17 cellular contexts compared by ENCODE assay signal in genomic region chr19:44603201-44603945, GRCh38. TPM values are rescaled to one million over a fixed set of nuclear protein-coding genes. Genes with fewer than 3 reads are reported as not detected.
DNase-seq lines count a peak whose midpoint lies in the region; ATAC-seq, FAIRE-seq and TF ChIP-seq lines count a peak whose summit lies in the region.
"Had no signal": no experiment of that assay in that cellular context is flagged by ENCODE, and none has a peak within 500 bp of the region (broad histone marks: within the 10 kb centered on the region; RNA-seq: fewer than 3 reads in every experiment).

No MANE protein-coding gene starts in this region.

- DNase-seq in HepG2 (ENCODE audit: low spot score): no peak
- DNase-seq in astrocyte of the spinal cord (ENCODE audit: low read depth, low spot score): peak; percentile 73
- no peak for DNase-seq in hepatocyte (ENCODE audit: low spot score)
- DNase-seq in foreskin melanocyte: no peak
- no peak for DNase-seq in activated gamma-delta T cell (lab: John Stamatoyannopoulos, UW)
- DNase-seq in T-helper 1 cell: no peak
- DNase-seq: activated CD4-positive, alpha-beta T cell treated with anti-CD3 and anti-CD28 coated beads, Interleukin-2, amount 50 U/mL, for 1 hour; activated naive CD4-positive, alpha-beta T cell; AML-193; endodermal cell; left colon; MM.1S; NCI-H510A had no signal

- no TSS peak for BruUV-seq in HepG2 (replicated peaks; lab: Mats Ljungman, UMichigan)

- H2AFZ ChIP-seq in HepG2 (ENCODE audit: low read length) (no peak overlapping the region), hepatocyte (no peak overlapping the region)
- H2AFZ ChIP-seq: parathyroid adenoma had no signal

- no peaks in the 10 kb centered on the region for H3K36me3 ChIP-seq in liver (ENCODE audit: control insufficient read depth in 4 of 4, insufficient read depth in 3 of 4, low read depth in 1 of 4, low read length in 3 of 4)
- no peaks in the 10 kb centered on the region for H3K36me3 ChIP-seq in HepG2 (replicated peaks in 1 of 2; ENCODE audit: control insufficient read depth in 1 of 2, insufficient read depth in 2 of 2, low read length in 2 of 2)
- H3K36me3 ChIP-seq in hepatocyte (replicated peaks; ENCODE audit: insufficient read depth, low read depth): no peaks in the 10 kb centered on the region

- 86% methylated on average over 8 of the region's 8 CpGs for WGBS in liver
- WGBS in HepG2 (ENCODE audit: low lambda C conversion rate): 80% methylated on average over 8 of the region's 8 CpGs
- WGBS in hepatocyte (ENCODE audit: low lambda C conversion rate, missing lambda C conversion rate): 78% methylated on average over 8 of the region's 8 CpGs

- H3K4me1 ChIP-seq in liver (ENCODE audit: control insufficient read depth in 4 of 4, insufficient read depth in 4 of 4, low read length in 3 of 4) (no peaks in the 10 kb centered on the region), HepG2 (ENCODE audit: insufficient read depth, low read length) (peaks cover 45% of the 10 kb centered on the region), hepatocyte (ENCODE audit: insufficient read depth) (peaks cover 8% of the 10 kb centered on the region)
- H3K4me1 ChIP-seq: parathyroid adenoma had no signal

- TF ChIP-seq RAD21 in liver (IDR thresholded peaks at IDR 0.05) (no peak), HepG2 (CRISPR knock-in tag; IDR thresholded peaks at IDR 0.05) (no peak)

- H3K27me3 ChIP-seq in liver (ENCODE audit: control insufficient read depth in 4 of 4, insufficient read depth in 4 of 4, low read length in 3 of 4) (no peaks in the 10 kb centered on the region), HepG2 (ENCODE audit: control insufficient read depth in 1 of 2, insufficient read depth in 2 of 2, low read length in 2 of 2) (0 out of 5 replicates have a peak, but pooled peaks cover 0 to 1% of the 10 kb centered on the region in 2 experiments), hepatocyte (no peaks in the 10 kb centered on the region)

- POLR2A ChIA-PET in HepG2 (lab: Yijun Ruan, JAX): interaction anchor here (0.6 to 1.9 kb wide), 4 partner anchors 10 to 776 kb away, joined by 3 to 5 read pairs (median 4); partner anchors contain the start of genes IGSF23, PVR and ZNF283

- TF ChIP-seq CTCF in liver (IDR thresholded peaks at IDR 0.05; ENCODE audit: low read depth, low read length, missing input control) (no peak), HepG2 (CRISPR knock-in tag; IDR thresholded peaks at IDR 0.05) (no peak), astrocyte of the spinal cord (IDR thresholded peaks at IDR 0.05; ENCODE audit: low read depth, low read length) (no peak), hepatocyte (IDR thresholded peaks at IDR 0.05; ENCODE audit: poor library complexity) (no peak)

- no peaks in the 10 kb centered on the region for H3K9me2 ChIP-seq in hepatocyte (replicated peaks; ENCODE audit: insufficient read depth)

- H3K79me2 ChIP-seq in HepG2 (ENCODE audit: insufficient read depth, low read length) (no peaks in the 10 kb centered on the region), hepatocyte (no peaks in the 10 kb centered on the region)
- H3K79me2 ChIP-seq: parathyroid adenoma had no signal

- in situ Hi-C loops in HepG2 (cut with HindIII; ENCODE audit: extremely low pct_ligation_motif_present, low pct_unique_long_range_greater_than_20kb): no loop called here
- in situ Hi-C loops in astrocyte of the spinal cord (cut with HindIII; ENCODE audit: low sequenced_read_pairs): no loop called here

- H3K9me3 ChIP-seq in liver (ENCODE audit: control insufficient read depth in 4 of 4, low read length in 3 of 4) (no peaks in the 10 kb centered on the region), HepG2 (ENCODE audit: low read length) (no peaks in the 10 kb centered on the region), hepatocyte (ENCODE audit: low read depth) (no peaks in the 10 kb centered on the region)

- no peak for ATAC-seq in HepG2
- no peak for ATAC-seq in HG02840 (IDR thresholded peaks at IDR 0.05; ENCODE audit: low FRiP score, unreplicated experiment)
- ATAC-seq: left colon had no signal

- FAIRE-seq in HepG2 (lab: Jason Lieb, UNC): no peak

- CTCF ChIA-PET in HepG2 (lab: Yijun Ruan, JAX; ENCODE audit: low intra/inter-chr PET ratio, low total read pairs): no interaction called here

- no peak overlapping the region for H3K4me3 ChIP-seq in liver (ENCODE audit: low read depth in 1 of 3, low read length in 3 of 3)
- no peak overlapping the region for H3K4me3 ChIP-seq in HepG2 (replicated peaks in 1 of 3; ENCODE audit: insufficient read depth in 1 of 3, low read depth in 2 of 3, low read length in 3 of 3)
- H3K4me3 ChIP-seq in astrocyte of the spinal cord (ENCODE audit: low read depth, low read length): no peak overlapping the region
- no peak overlapping the region for H3K4me3 ChIP-seq in hepatocyte

- intact Hi-C loops in HepG2 (cut with micrococcal nuclease; ENCODE audit: unreplicated experiment): no loop called here

- TF ChIP-seq POLR2A in HepG2 (IDR thresholded peaks at IDR 0.05; ENCODE audit: insufficient read depth in 1 of 2, low read depth in 2 of 2, low read length in 2 of 2): no peak

- no peak for TF ChIP-seq EP300 in HepG2 (IDR thresholded peaks at IDR 0.05; ENCODE audit: low read depth in 2 of 2, low read length in 2 of 2)
- TF ChIP-seq EP300 in HepG2 (CRISPR knock-in tag; IDR thresholded peaks at IDR 0.05; ENCODE audit: borderline replicate concordance): no peak

- no peaks in the 10 kb centered on the region for H4K20me1 ChIP-seq in HepG2 (ENCODE audit: insufficient read depth, low read length)
- H4K20me1 ChIP-seq in hepatocyte (ENCODE audit: insufficient read depth, poor library complexity, severe bottlenecking): no peaks in the 10 kb centered on the region

- no peak overlapping the region for H3K9ac ChIP-seq in liver (ENCODE audit: low read depth in 1 of 2, low read length in 2 of 2)
- no peak overlapping the region for H3K9ac ChIP-seq in HepG2 (ENCODE audit: insufficient read depth, low read depth, low read length)
- H3K9ac ChIP-seq: parathyroid adenoma had no signal

- H3K27ac ChIP-seq in liver (ENCODE audit: low read depth in 1 of 2, low read length in 2 of 2) (no peak overlapping the region), HepG2 (ENCODE audit: extremely low read length, insufficient read depth, low read length) (no peak overlapping the region), hepatocyte (peak overlapping the region; percentile 54)
- H3K27ac ChIP-seq: parathyroid adenoma had no signal

- H3K4me2 ChIP-seq in HepG2 (ENCODE audit: low read depth, low read length) (no peak overlapping the region), hepatocyte (no peak overlapping the region)

RNA-seq across cellular contexts. Expression of gene IGSF23, which starts 10.0 kb away (rescaled TPM):
- 1 to 10 TPM in 1 of 2 donors, under 1 TPM in 1; 0.47 to 2.8 TPM for total RNA-seq in liver
- polyA plus RNA-seq in liver: 10 to 100 TPM in 1 of 2 donors, 1 to 10 TPM in 1; 3.9 to 11.4 TPM
- total RNA-seq in HepG2 (2016; rRNA removed; fragmentation: Illumina TruSeq; extraction: Trizol): 2.3 and 3.4 TPM in 2 replicates
- 2.7 and 3.5 TPM in 2 replicates for total RNA-seq in HepG2 (2016; cell fraction: cytosol; rRNA removed; fragmentation: Illumina TruSeq; extraction: Trizol; ENCODE audit: low read depth)
- 2.3 and 3.6 TPM in 2 replicates for total RNA-seq in HepG2 (2016; cell fraction: insoluble cytoplasmic fraction; rRNA removed; fragmentation: Illumina TruSeq; extraction: Trizol)
- 3.3 and 4.5 TPM in 2 replicates for total RNA-seq in HepG2 (2016; cell fraction: membrane; rRNA removed; fragmentation: Illumina TruSeq; extraction: Trizol)
- 2.9 and 3.3 TPM in 2 replicates for total RNA-seq in HepG2 (2016; cell fraction: nucleus; rRNA removed; fragmentation: Illumina TruSeq; extraction: Trizol)
- 8.8 and 13.2 TPM in 2 replicates for polyA plus RNA-seq in HepG2 (2011; rRNA removed)
- 4.8 and 4.9 TPM in 2 replicates for polyA plus RNA-seq in HepG2 (2011; cell fraction: cytosol; rRNA removed)
- polyA plus RNA-seq in HepG2 (2011; cell fraction: nucleus; rRNA removed): 2.1 and 7.8 TPM in 2 replicates
- polyA plus RNA-seq in HepG2 (2012): 6.8 and 14.5 TPM in 2 replicates
- polyA plus RNA-seq in HepG2 (2016; cell fraction: cytosol; fragmentation: Illumina TruSeq; extraction: Trizol; ENCODE audit: low read depth): 2.5 and 3.3 TPM in 2 replicates
- 1.6 and 3.8 TPM in 2 replicates for polyA plus RNA-seq in HepG2 (2016; cell fraction: insoluble cytoplasmic fraction; fragmentation: Illumina TruSeq; extraction: Trizol; ENCODE audit: low read depth)
- polyA plus RNA-seq in HepG2 (2016; cell fraction: membrane; fragmentation: Illumina TruSeq; extraction: Trizol; ENCODE audit: low read depth): 3.3 and 3.9 TPM in 2 replicates
- 2.7 and 4.2 TPM in 2 replicates for polyA plus RNA-seq in HepG2 (2016; cell fraction: nucleus; fragmentation: Illumina TruSeq; extraction: Trizol; ENCODE audit: insufficient read depth, low read depth)
- polyA minus RNA-seq in HepG2 (2011; rRNA and poly(A)+ RNA removed; ENCODE audit: low replicate concordance): 23.1 TPM in 1 of 2 replicates, not detected in the other
- 0.99 and 1.8 TPM in 2 replicates for polyA minus RNA-seq in HepG2 (2011; cell fraction: cytosol; rRNA and poly(A)+ RNA removed)
- 3.9 and 9.3 TPM in 2 replicates for polyA minus RNA-seq in HepG2 (2011; cell fraction: nucleus; rRNA and poly(A)+ RNA removed)
- 2.1 TPM in 2 replicates for total RNA-seq in hepatocyte
- polyA plus RNA-seq in hepatocyte: 0.21 and 3.8 TPM in 2 replicates
- total RNA-seq: endodermal cell, left colon, ureter had no signal

RNA-seq across cellular contexts. Expression of gene PVR, which starts 40.3 kb away (rescaled TPM):
- 10 to 100 TPM; 18.6 to 49.0 TPM for total RNA-seq in liver
- 10 to 100 TPM; 11.4 to 45.7 TPM for polyA plus RNA-seq in liver
- total RNA-seq in HepG2 (2016; rRNA removed; fragmentation: Illumina TruSeq; extraction: Trizol): 18.4 and 43.4 TPM in 2 replicates
- total RNA-seq in HepG2 (2016; cell fraction: cytosol; rRNA removed; fragmentation: Illumina TruSeq; extraction: Trizol; ENCODE audit: low read depth): 5.4 and 5.5 TPM in 2 replicates
- 16.1 and 39.6 TPM in 2 replicates for total RNA-seq in HepG2 (2016; cell fraction: insoluble cytoplasmic fraction; rRNA removed; fragmentation: Illumina TruSeq; extraction: Trizol)
- total RNA-seq in HepG2 (2016; cell fraction: membrane; rRNA removed; fragmentation: Illumina TruSeq; extraction: Trizol): 18.0 and 18.1 TPM in 2 replicates
- total RNA-seq in HepG2 (2016; cell fraction: nucleus; rRNA removed; fragmentation: Illumina TruSeq; extraction: Trizol): 37.4 and 45.5 TPM in 2 replicates
- polyA plus RNA-seq in HepG2 (2011; rRNA removed): 46.6 and 59.5 TPM in 2 replicates
- 53.0 and 55.6 TPM in 2 replicates for polyA plus RNA-seq in HepG2 (2011; cell fraction: cytosol; rRNA removed)
- polyA plus RNA-seq in HepG2 (2011; cell fraction: nucleus; rRNA removed): 60.5 and 72.7 TPM in 2 replicates
- polyA plus RNA-seq in HepG2 (2012): 26.0 and 35.8 TPM in 2 replicates
- 4.1 and 4.5 TPM in 2 replicates for polyA plus RNA-seq in HepG2 (2016; cell fraction: cytosol; fragmentation: Illumina TruSeq; extraction: Trizol; ENCODE audit: low read depth)
- 14.1 and 16.5 TPM in 2 replicates for polyA plus RNA-seq in HepG2 (2016; cell fraction: insoluble cytoplasmic fraction; fragmentation: Illumina TruSeq; extraction: Trizol; ENCODE audit: low read depth)
- polyA plus RNA-seq in HepG2 (2016; cell fraction: membrane; fragmentation: Illumina TruSeq; extraction: Trizol; ENCODE audit: low read depth): 9.4 and 9.9 TPM in 2 replicates
- polyA plus RNA-seq in HepG2 (2016; cell fraction: nucleus; fragmentation: Illumina TruSeq; extraction: Trizol; ENCODE audit: insufficient read depth, low read depth): 59.3 and 60.4 TPM in 2 replicates
- polyA minus RNA-seq in HepG2 (2011; rRNA and poly(A)+ RNA removed; ENCODE audit: low replicate concordance): 69.1 and 105 TPM in 2 replicates
- 34.7 and 43.2 TPM in 2 replicates for polyA minus RNA-seq in HepG2 (2011; cell fraction: cytosol; rRNA and poly(A)+ RNA removed)
- polyA minus RNA-seq in HepG2 (2011; cell fraction: nucleus; rRNA and poly(A)+ RNA removed): 56.0 and 67.4 TPM in 2 replicates
- 123 and 124 TPM in 2 replicates for total RNA-seq in hepatocyte
- polyA plus RNA-seq in hepatocyte: 76.4 and 85.6 TPM in 2 replicates
